In the genomic region with DNA sequence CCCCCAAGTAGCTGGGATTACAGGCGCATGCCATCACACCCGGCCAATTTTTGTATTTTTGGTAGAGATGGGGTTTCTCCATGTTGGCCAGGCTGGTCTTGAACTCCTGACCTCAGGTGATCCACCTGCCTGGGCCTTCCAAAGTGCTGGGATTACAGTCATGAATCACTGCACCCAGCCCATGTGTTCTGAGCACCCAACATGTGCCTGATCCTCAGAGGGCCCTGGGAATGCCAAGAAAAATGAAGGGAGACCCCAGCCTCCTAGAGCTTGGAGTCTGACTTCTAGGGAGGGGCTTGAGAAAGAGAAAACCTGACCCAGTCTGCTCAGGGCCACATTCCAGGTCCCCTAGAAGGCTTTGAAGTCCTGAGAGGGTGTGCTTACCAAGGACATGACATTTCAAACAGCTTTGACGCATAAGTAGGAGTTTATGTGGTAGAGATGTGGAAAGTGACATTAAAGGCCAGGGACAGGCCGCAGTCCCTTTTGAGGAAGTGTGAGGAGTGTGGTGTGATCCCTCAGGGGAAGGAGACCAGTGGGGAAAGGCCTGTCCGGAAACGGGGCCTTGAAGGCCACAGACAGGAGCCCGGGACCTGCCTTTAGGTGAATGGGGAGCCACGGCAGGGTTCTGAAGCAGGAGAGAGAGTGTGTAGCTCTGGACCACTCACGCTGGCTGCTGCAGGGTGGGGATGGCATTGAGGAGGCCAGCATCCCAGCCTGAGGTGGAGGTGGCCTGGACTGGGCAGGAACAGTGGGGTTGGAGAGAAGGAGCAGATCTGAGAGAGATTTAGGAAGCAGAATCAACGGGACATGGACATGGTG, we compare ENCODE assay signal across 1 cellular context.
TF ChIP-seq lines count a peak whose summit lies in the region.

No MANE protein-coding gene starts in this region.

TF ChIP-seq in GM12878, 131 proteins besides CTCF, POLR2A, EP300 and RAD21 (continued from another document and continues in another):
- TF ChIP-seq LARP7 (IDR thresholded peaks at IDR 0.05) (no peak), ETV6 (conservative IDR thresholded peaks at IDR 0.05 in 1 of 2, IDR thresholded peaks at IDR 0.05 in 1 of 2; ENCODE audit: borderline replicate concordance in 1 of 2, low read depth in 1 of 2) (peak in 1 of 2 experiments; percentile 63; a peak in 2 of 4 replicates), SPI1 (IDR thresholded peaks at IDR 0.05; ENCODE audit: borderline replicate concordance, insufficient read depth, low read depth, low read length) (peak; percentile 95), RFX5 (IDR thresholded peaks at IDR 0.05; ENCODE audit: low read depth, low read length) (no peak), SIX5 (IDR thresholded peaks at IDR 0.05; ENCODE audit: low read depth, low read length, severe bottlenecking) (no peak), MYB (IDR thresholded peaks at IDR 0.05; ENCODE audit: borderline replicate concordance, low read depth, low read length) (no peak), SMAD1 (IDR thresholded peaks at IDR 0.05; ENCODE audit: low read depth, partially characterized antibody) (no peak), ZNF622 (IDR thresholded peaks at IDR 0.05) (no peak), SRF (IDR thresholded peaks at IDR 0.05; ENCODE audit: low read depth in 2 of 2, low read length in 2 of 2) (0 out of 4 replicates have a peak, but pooled peaks of 1 of the 2 experiments have one; percentile 40), GATAD2B (conservative IDR thresholded peaks at IDR 0.05; ENCODE audit: low read depth) (no peak; the same call in none of the 2 replicates), FOS (IDR thresholded peaks at IDR 0.05; ENCODE audit: borderline replicate concordance, extremely low read depth, insufficient read length) (no peak), NFIC (IDR thresholded peaks at IDR 0.05; ENCODE audit: low read depth, low read length) (peak; percentile 59; the same call in 1 of the 2 replicates), KDM1A (IDR thresholded peaks at IDR 0.05; ENCODE audit: borderline replicate concordance) (no peak), SIN3A (IDR thresholded peaks at IDR 0.05; ENCODE audit: low read depth, low read length) (no peak), STAT1 (conservative IDR thresholded peaks at IDR 0.05) (no peak), ATF7 (IDR thresholded peaks at IDR 0.05; ENCODE audit: low read depth) (no peak; the same call in 1 of the 2 replicates), TAF1 (IDR thresholded peaks at IDR 0.05; ENCODE audit: borderline replicate concordance, low read depth, low read length) (no peak), MTA2 (IDR thresholded peaks at IDR 0.05; ENCODE audit: low read depth) (peak; percentile 72), NRF1 (conservative IDR thresholded peaks at IDR 0.05; ENCODE audit: low read depth, low read length) (no peak), ZNF274 (IDR thresholded peaks at IDR 0.05; ENCODE audit: insufficient read depth, insufficient read length) (no peak), BACH1 (IDR thresholded peaks at IDR 0.05; ENCODE audit: borderline replicate concordance) (no peak; the same call in 1 of the 2 replicates), STAT3 (IDR thresholded peaks at IDR 0.05; ENCODE audit: low read depth, low read length) (no peak), SREBF2 (IDR thresholded peaks at IDR 0.05; ENCODE audit: low read length) (no peak), NFXL1 (IDR thresholded peaks at IDR 0.05; ENCODE audit: borderline replicate concordance) (no peak), WRNIP1 (IDR thresholded peaks at IDR 0.05; ENCODE audit: borderline replicate concordance, low read depth, low read length) (no peak), IKZF2 (IDR thresholded peaks at IDR 0.05) (peak; percentile 94 to 96), RB1 (IDR thresholded peaks at IDR 0.05; ENCODE audit: borderline replicate concordance) (no peak; the same call in 1 of the 2 replicates), BRCA1 (IDR thresholded peaks at IDR 0.05; ENCODE audit: low read depth, low read length) (no peak), YBX1 (IDR thresholded peaks at IDR 0.05) (no peak), BHLHE40 (IDR thresholded peaks at IDR 0.05; ENCODE audit: borderline replicate concordance in 1 of 2, low read depth in 2 of 2, low read length in 1 of 2) (peak; percentile 51 to 60), JUNB (IDR thresholded peaks at IDR 0.05) (no peak), MTA3 (IDR thresholded peaks at IDR 0.05; ENCODE audit: borderline replicate concordance, low read length) (0 out of 2 replicates have a peak, but pooled peaks have one; percentile 49), IRF4 (IDR thresholded peaks at IDR 0.05; ENCODE audit: low read depth, low read length) (peak; percentile 68; the same call in 1 of the 2 replicates), YY1 (IDR thresholded peaks at IDR 0.05; ENCODE audit: low read depth, low read length) (no peak), SMAD5 (IDR thresholded peaks at IDR 0.05; ENCODE audit: low read depth) (no peak), TCF7 (IDR thresholded peaks at IDR 0.05; ENCODE audit: borderline replicate concordance) (peak; percentile 55; the same call in 1 of the 2 replicates), CREB1 (IDR thresholded peaks at IDR 0.05; ENCODE audit: low read depth) (peak; percentile 93), ZNF207 (IDR thresholded peaks at IDR 0.05; ENCODE audit: borderline replicate concordance) (no peak)
- TF ChIP-seq, protein P1, sequence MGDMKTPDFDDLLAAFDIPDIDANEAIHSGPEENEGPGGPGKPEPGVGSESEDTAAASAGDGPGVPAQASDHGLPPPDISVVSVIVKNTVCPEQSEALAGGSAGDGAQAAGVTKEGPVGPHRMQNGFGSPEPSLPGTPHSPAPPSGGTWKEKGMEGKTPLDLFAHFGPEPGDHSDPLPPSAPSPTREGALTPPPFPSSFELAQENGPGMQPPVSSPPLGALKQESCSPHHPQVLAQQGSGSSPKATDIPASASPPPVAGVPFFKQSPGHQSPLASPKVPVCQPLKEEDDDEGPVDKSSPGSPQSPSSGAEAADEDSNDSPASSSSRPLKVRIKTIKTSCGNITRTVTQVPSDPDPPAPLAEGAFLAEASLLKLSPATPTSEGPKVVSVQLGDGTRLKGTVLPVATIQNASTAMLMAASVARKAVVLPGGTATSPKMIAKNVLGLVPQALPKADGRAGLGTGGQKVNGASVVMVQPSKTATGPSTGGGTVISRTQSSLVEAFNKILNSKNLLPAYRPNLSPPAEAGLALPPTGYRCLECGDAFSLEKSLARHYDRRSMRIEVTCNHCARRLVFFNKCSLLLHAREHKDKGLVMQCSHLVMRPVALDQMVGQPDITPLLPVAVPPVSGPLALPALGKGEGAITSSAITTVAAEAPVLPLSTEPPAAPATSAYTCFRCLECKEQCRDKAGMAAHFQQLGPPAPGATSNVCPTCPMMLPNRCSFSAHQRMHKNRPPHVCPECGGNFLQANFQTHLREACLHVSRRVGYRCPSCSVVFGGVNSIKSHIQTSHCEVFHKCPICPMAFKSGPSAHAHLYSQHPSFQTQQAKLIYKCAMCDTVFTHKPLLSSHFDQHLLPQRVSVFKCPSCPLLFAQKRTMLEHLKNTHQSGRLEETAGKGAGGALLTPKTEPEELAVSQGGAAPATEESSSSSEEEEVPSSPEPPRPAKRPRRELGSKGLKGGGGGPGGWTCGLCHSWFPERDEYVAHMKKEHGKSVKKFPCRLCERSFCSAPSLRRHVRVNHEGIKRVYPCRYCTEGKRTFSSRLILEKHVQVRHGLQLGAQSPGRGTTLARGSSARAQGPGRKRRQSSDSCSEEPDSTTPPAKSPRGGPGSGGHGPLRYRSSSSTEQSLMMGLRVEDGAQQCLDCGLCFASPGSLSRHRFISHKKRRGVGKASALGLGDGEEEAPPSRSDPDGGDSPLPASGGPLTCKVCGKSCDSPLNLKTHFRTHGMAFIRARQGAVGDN (IDR thresholded peaks at IDR 0.05), result peak; percentile 41; the same call in 1 of the 2 replicates
- TF ChIP-seq, protein P2, sequence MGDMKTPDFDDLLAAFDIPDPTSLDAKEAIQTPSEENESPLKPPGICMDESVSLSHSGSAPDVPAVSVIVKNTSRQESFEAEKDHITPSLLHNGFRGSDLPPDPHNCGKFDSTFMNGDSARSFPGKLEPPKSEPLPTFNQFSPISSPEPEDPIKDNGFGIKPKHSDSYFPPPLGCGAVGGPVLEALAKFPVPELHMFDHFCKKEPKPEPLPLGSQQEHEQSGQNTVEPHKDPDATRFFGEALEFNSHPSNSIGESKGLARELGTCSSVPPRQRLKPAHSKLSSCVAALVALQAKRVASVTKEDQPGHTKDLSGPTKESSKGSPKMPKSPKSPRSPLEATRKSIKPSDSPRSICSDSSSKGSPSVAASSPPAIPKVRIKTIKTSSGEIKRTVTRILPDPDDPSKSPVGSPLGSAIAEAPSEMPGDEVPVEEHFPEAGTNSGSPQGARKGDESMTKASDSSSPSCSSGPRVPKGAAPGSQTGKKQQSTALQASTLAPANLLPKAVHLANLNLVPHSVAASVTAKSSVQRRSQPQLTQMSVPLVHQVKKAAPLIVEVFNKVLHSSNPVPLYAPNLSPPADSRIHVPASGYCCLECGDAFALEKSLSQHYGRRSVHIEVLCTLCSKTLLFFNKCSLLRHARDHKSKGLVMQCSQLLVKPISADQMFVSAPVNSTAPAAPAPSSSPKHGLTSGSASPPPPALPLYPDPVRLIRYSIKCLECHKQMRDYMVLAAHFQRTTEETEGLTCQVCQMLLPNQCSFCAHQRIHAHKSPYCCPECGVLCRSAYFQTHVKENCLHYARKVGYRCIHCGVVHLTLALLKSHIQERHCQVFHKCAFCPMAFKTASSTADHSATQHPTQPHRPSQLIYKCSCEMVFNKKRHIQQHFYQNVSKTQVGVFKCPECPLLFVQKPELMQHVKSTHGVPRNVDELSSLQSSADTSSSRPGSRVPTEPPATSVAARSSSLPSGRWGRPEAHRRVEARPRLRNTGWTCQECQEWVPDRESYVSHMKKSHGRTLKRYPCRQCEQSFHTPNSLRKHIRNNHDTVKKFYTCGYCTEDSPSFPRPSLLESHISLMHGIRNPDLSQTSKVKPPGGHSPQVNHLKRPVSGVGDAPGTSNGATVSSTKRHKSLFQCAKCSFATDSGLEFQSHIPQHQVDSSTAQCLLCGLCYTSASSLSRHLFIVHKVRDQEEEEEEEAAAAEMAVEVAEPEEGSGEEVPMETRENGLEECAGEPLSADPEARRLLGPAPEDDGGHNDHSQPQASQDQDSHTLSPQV (IDR thresholded peaks at IDR 0.05), result no peak
- TF ChIP-seq, protein P3, sequence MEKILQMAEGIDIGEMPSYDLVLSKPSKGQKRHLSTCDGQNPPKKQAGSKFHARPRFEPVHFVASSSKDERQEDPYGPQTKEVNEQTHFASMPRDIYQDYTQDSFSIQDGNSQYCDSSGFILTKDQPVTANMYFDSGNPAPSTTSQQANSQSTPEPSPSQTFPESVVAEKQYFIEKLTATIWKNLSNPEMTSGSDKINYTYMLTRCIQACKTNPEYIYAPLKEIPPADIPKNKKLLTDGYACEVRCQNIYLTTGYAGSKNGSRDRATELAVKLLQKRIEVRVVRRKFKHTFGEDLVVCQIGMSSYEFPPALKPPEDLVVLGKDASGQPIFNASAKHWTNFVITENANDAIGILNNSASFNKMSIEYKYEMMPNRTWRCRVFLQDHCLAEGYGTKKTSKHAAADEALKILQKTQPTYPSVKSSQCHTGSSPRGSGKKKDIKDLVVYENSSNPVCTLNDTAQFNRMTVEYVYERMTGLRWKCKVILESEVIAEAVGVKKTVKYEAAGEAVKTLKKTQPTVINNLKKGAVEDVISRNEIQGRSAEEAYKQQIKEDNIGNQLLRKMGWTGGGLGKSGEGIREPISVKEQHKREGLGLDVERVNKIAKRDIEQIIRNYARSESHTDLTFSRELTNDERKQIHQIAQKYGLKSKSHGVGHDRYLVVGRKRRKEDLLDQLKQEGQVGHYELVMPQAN (conservative IDR thresholded peaks at IDR 0.05), result no peak
- TF ChIP-seq, protein P4, sequence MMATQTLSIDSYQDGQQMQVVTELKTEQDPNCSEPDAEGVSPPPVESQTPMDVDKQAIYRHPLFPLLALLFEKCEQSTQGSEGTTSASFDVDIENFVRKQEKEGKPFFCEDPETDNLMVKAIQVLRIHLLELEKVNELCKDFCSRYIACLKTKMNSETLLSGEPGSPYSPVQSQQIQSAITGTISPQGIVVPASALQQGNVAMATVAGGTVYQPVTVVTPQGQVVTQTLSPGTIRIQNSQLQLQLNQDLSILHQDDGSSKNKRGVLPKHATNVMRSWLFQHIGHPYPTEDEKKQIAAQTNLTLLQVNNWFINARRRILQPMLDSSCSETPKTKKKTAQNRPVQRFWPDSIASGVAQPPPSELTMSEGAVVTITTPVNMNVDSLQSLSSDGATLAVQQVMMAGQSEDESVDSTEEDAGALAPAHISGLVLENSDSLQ (IDR thresholded peaks at IDR 0.05), result peak; percentile 5; the same call in 1 of the 2 replicates
- TF ChIP-seq, protein P5, sequence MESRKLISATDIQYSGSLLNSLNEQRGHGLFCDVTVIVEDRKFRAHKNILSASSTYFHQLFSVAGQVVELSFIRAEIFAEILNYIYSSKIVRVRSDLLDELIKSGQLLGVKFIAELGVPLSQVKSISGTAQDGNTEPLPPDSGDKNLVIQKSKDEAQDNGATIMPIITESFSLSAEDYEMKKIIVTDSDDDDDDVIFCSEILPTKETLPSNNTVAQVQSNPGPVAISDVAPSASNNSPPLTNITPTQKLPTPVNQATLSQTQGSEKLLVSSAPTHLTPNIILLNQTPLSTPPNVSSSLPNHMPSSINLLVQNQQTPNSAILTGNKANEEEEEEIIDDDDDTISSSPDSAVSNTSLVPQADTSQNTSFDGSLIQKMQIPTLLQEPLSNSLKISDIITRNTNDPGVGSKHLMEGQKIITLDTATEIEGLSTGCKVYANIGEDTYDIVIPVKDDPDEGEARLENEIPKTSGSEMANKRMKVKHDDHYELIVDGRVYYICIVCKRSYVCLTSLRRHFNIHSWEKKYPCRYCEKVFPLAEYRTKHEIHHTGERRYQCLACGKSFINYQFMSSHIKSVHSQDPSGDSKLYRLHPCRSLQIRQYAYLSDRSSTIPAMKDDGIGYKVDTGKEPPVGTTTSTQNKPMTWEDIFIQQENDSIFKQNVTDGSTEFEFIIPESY (IDR thresholded peaks at IDR 0.05), result no peak
- TF ChIP-seq, protein P6, sequence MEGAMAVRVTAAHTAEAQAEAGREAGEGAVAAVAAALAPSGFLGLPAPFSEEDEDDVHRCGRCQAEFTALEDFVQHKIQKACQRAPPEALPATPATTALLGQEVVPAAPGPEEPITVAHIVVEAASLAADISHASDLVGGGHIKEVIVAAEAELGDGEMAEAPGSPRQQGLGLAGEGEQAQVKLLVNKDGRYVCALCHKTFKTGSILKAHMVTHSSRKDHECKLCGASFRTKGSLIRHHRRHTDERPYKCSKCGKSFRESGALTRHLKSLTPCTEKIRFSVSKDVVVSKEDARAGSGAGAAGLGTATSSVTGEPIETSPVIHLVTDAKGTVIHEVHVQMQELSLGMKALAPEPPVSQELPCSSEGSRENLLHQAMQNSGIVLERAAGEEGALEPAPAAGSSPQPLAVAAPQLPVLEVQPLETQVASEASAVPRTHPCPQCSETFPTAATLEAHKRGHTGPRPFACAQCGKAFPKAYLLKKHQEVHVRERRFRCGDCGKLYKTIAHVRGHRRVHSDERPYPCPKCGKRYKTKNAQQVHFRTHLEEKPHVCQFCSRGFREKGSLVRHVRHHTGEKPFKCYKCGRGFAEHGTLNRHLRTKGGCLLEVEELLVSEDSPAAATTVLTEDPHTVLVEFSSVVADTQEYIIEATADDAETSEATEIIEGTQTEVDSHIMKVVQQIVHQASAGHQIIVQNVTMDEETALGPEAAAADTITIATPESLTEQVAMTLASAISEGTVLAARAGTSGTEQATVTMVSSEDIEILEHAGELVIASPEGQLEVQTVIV (IDR thresholded peaks at IDR 0.05; ENCODE audit: borderline replicate concordance, partially characterized antibody), result no peak
- TF ChIP-seq, protein P7, sequence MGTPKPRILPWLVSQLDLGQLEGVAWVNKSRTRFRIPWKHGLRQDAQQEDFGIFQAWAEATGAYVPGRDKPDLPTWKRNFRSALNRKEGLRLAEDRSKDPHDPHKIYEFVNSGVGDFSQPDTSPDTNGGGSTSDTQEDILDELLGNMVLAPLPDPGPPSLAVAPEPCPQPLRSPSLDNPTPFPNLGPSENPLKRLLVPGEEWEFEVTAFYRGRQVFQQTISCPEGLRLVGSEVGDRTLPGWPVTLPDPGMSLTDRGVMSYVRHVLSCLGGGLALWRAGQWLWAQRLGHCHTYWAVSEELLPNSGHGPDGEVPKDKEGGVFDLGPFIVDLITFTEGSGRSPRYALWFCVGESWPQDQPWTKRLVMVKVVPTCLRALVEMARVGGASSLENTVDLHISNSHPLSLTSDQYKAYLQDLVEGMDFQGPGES (IDR thresholded peaks at IDR 0.05), result no peak
